In genomic region chr15:64795921-64796320, GRCh38 we compare ENCODE assay signal across 8 cellular contexts. TPM values are rescaled to one million over a fixed set of nuclear protein-coding genes. Genes with fewer than 3 reads are reported as not detected.
"Had no signal": no experiment of that assay in that cellular context is flagged by ENCODE, and none has a peak within 500 bp of the region (broad histone marks: within the 10 kb centered on the region; RNA-seq: fewer than 3 reads in every experiment).

No MANE protein-coding gene starts in this region.

RNA-seq across cellular contexts. Expression of gene RBPMS2, which starts 20.5 kb away (rescaled TPM):
- total RNA-seq: activated naive CD4-positive, alpha-beta T cell treated with anti-CD3 and anti-CD28 coated beads for 36 hours; activated naive CD4-positive, alpha-beta T cell treated with anti-CD3 and anti-CD28 coated beads, Interleukin-2, amount 50 U/mL, for 72 hours; activated naive CD8-positive, alpha-beta T cell treated with anti-CD3 and anti-CD28 coated beads for 36 hours; activated naive CD8-positive, alpha-beta T cell treated with anti-CD3 and anti-CD28 coated beads, Interleukin-2, amount 10 ng/mL, durations not matched to agents 7 days and 5 days; activated T-helper 17 cell treated with anti-CD3 and anti-CD28 coated beads, Interleukin-2, amount 50 U/mL, for 72 hours; ascending aorta; bronchial epithelial cell had no signal

RNA-seq across cellular contexts. Expression of gene PIF1, which starts 29.5 kb away (rescaled TPM):
- total RNA-seq: ascending aorta, body of pancreas had no signal
